ENCODE assay signal across 20 cellular contexts in the genomic region with DNA sequence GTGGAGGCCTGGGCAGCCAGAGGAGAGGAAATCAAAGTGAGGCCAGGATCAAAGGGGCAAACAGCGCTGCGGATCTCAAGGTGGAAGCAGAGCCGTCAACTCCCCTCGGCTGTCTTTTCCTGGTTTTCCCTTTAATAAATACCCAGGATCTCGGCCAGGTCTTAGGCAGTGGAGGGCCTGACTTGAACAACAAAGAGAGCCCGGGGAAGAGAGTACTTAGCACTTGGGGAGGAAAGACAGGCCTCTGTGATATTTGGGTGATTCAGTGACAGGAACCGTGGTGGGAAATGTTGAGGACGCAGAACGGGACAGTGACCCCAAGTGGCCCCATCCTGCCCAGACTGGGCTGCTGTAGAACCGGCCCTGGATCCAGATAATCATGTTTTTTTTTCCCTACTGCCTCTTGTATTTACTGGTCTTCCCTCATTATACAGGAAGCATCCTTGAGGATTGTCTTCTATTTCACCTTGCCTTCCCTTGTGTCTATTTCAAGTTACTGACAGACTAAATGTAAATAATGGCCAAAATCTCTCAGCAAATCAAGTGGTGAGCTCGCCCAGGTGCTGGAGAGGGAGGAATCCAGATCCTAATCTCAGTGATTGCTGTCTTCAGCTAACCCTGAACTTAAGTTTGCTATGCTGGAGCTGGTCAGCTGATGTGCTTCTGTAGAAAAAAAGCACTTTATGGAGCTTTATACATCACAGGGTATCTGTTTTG. TPM values are rescaled to one million over a fixed set of nuclear protein-coding genes. Genes with fewer than 3 reads are reported as not detected.
DNase-seq lines count a peak whose midpoint lies in the region; ATAC-seq, FAIRE-seq and TF ChIP-seq lines count a peak whose summit lies in the region.
"Had no signal": no experiment of that assay in that cellular context is flagged by ENCODE, and none has a peak within 500 bp of the region (broad histone marks: within the 10 kb centered on the region; RNA-seq: fewer than 3 reads in every experiment).

No MANE protein-coding gene starts in this region.

- H3K9me1 ChIP-seq in K562 (ENCODE audit: control insufficient read depth, insufficient read depth, low read length) = no peaks in the 10 kb centered on the region

- H3K4me3 Mint-ChIP-seq in H9 (no peak overlapping the region; a peak in 1 of 5 replicates), glutamatergic neuron (ENCODE audit: unreplicated experiment) (no peak overlapping the region)
- no peak overlapping the region for H3K4me3 Mint-ChIP-seq in activated CD4-positive, alpha-beta memory T cell treated with anti-CD3 and anti-CD28 coated beads for 36 hours

- no TSS peak for BruUV-seq in K562 (replicated peaks; lab: Mats Ljungman, UMichigan)

- no peaks in the 10 kb centered on the region for H4K20me1 ChIP-seq in H9 (ENCODE audit: control insufficient read depth, insufficient read depth, insufficient read length)
- 0 out of 2 replicates have a peak, but pooled peaks cover 4% of the 10 kb centered on the region for H4K20me1 ChIP-seq in K562 (replicated peaks; ENCODE audit: control insufficient read depth, insufficient read depth, low read length)

- in situ Hi-C loops in K562 (cut with MboI) = no loop called here

- no peaks in the 10 kb centered on the region for H3K36me3 ChIP-seq in K562 (ENCODE audit: control insufficient read depth, insufficient read depth, low read length)

- no peak overlapping the region for H2BK20ac ChIP-seq in H9 (ENCODE audit: low read depth, low read length, poor library complexity, severe bottlenecking)

- no peak for TF ChIP-seq POLR2A in K562 (conservative IDR thresholded peaks at IDR 0.05)

- H3K56ac ChIP-seq in H9 (ENCODE audit: insufficient read length, low read depth, low read length) = no peak overlapping the region

- DNase-seq in ELF-1 (ENCODE audit: low read depth, low spot score) = peak; percentile 58
- no peak for DNase-seq in H9
- peak in 1 of 4 experiments; percentile 46 for DNase-seq in K562 (ENCODE audit: extremely low read depth in 1 of 4, low spot score in 3 of 4)
- peak; percentile 27 for DNase-seq in left kidney (ENCODE audit: low read depth, low spot score)
- DNase-seq in stimulated activated CD4-positive, alpha-beta T cell treated with anti-CD3 and anti-CD28 coated beads, Interleukin-4, amount 100 ng/mL, for 1 hour = no peak
- DNase-seq in activated CD4-positive, alpha-beta memory T cell treated with anti-CD3 and anti-CD28 coated beads for 36 hours = no peak
- no peak for DNase-seq in glutamatergic neuron
- no peak for DNase-seq in NCI-H446 treated with DMSO at 0.1 percent for 48 hours (lab: John Stamatoyannopoulos, UW)
- DNase-seq: AML-193, Caco-2, DMS53, NCI-H1417, NCI-H2029, NCI-H2227 treated with DMSO at 0.1 percent for 48 hours, NCI-H526 treated with DMSO at 0.1 percent for 48 hours, SJCRH30 had no signal

- TF ChIP-seq CTCF in H9 (conservative IDR thresholded peaks at IDR 0.05) (peak; percentile 29; the same call in 2 of the 3 replicates), K562 (IDR thresholded peaks at IDR 0.05 in 2 of 3, conservative IDR thresholded peaks at IDR 0.05 in 1 of 3; ENCODE audit: insufficient read depth in 2 of 3, low read depth in 1 of 3, low read length in 3 of 3) (peak; percentile 20 to 34 (median 28); a peak in 2 of 6 replicates), glutamatergic neuron (IDR thresholded peaks at IDR 0.05; ENCODE audit: partially characterized antibody, unreplicated experiment) (no peak)

- TF ChIP-seq EP300 in K562 (IDR thresholded peaks at IDR 0.05; ENCODE audit: low read length) = no peak

- no peaks in the 10 kb centered on the region for H3K9me3 ChIP-seq in H9 (ENCODE audit: control insufficient read depth, low read depth, low read length)
- no peaks in the 10 kb centered on the region for H3K9me3 ChIP-seq in K562 (replicated peaks; ENCODE audit: control insufficient read depth, insufficient read depth, low read depth, low read length)
- H3K9me3 ChIP-seq: Caco-2, SJCRH30 had no signal

- H2BK12ac ChIP-seq in H9 (ENCODE audit: insufficient read length, low read depth, low read length) = no peak overlapping the region

- no peak overlapping the region for H2BK5ac ChIP-seq in H9 (ENCODE audit: insufficient read length, low read length)

- H3K36me3 Mint-ChIP-seq in H9 (ENCODE audit: insufficient read depth in 1 of 3, low read depth in 3 of 3) (peaks cover 0 to 1% (median 0%) of the 10 kb centered on the region in 3 experiments; a peak in 1 of 7 replicates), glutamatergic neuron (ENCODE audit: unreplicated experiment) (no peaks in the 10 kb centered on the region)
- peaks cover under 1% of the 10 kb centered on the region for H3K36me3 Mint-ChIP-seq in activated CD4-positive, alpha-beta memory T cell treated with anti-CD3 and anti-CD28 coated beads for 36 hours

- H3K4me3 ChIP-seq in K562 = no peak overlapping the region
- H3K4me3 ChIP-seq: GM12878, SJCRH30 had no signal

- H3K4me1 ChIP-seq in H9 (ENCODE audit: insufficient read depth, low read length) = no peaks in the 10 kb centered on the region
- H3K4me1 ChIP-seq in K562 (replicated peaks in 1 of 2; ENCODE audit: control insufficient read depth in 2 of 2, insufficient read depth in 2 of 2, low read length in 2 of 2) = peaks cover 12% of the 10 kb centered on the region in 2 experiments
- H3K4me1 ChIP-seq: Caco-2 had no signal

- ATAC-seq in K562 = peak; percentile 49
- ATAC-seq: GM12878 had no signal

- CTCF ChIA-PET in K562 (lab: Yijun Ruan, JAX; ENCODE audit: low intra/inter-chr PET ratio) = no interaction called here
- CTCF ChIA-PET in activated CD4-positive, alpha-beta memory T cell treated with anti-CD3 and anti-CD28 coated beads for 36 hours (lab: Charles Lee) = no interaction called here

- H3K27me3 Mint-ChIP-seq in H9 (ENCODE audit: low read depth) (peaks cover 27% of the 10 kb centered on the region), glutamatergic neuron (ENCODE audit: unreplicated experiment) (peaks cover 3% of the 10 kb centered on the region)
- H3K27me3 Mint-ChIP-seq in activated CD4-positive, alpha-beta memory T cell treated with anti-CD3 and anti-CD28 coated beads for 36 hours = peaks cover 32% of the 10 kb centered on the region

- H3K4me1 Mint-ChIP-seq in H9 (peaks cover 20 to 28% of the 10 kb centered on the region in 2 experiments), glutamatergic neuron (ENCODE audit: low read depth, unreplicated experiment) (peaks cover 12% of the 10 kb centered on the region)
- peaks cover 6% of the 10 kb centered on the region for H3K4me1 Mint-ChIP-seq in activated CD4-positive, alpha-beta memory T cell treated with anti-CD3 and anti-CD28 coated beads for 36 hours (ENCODE audit: low read depth)

- no peaks in the 10 kb centered on the region for H3K79me1 ChIP-seq in H9 (ENCODE audit: insufficient read depth, low read depth, low read length, poor library complexity, severe bottlenecking)

- H3K9ac ChIP-seq in H9 (ENCODE audit: extremely low read depth, insufficient read length, low read length) = no peak overlapping the region
- H3K9ac ChIP-seq in K562 (ENCODE audit: insufficient read depth in 1 of 2, low read depth in 2 of 2, low read length in 2 of 2) = no peak overlapping the region; a peak in 1 of 4 replicates

- H3K27ac Mint-ChIP-seq in H9 (peak overlapping the region in 1 of 3 experiments; percentile 32; a peak in 1 of 7 replicates), glutamatergic neuron (ENCODE audit: unreplicated experiment) (no peak overlapping the region)
- no peak overlapping the region for H3K27ac Mint-ChIP-seq in activated CD4-positive, alpha-beta memory T cell treated with anti-CD3 and anti-CD28 coated beads for 36 hours

- peaks cover 3% of the 10 kb centered on the region for H3K23me2 ChIP-seq in H9 (ENCODE audit: insufficient read length, low read depth, low read length, poor library complexity, severe bottlenecking)

- H3K18ac ChIP-seq in H9 (ENCODE audit: insufficient read length, low read depth, low read length) = no peak overlapping the region

- no peak overlapping the region for H3K27ac ChIP-seq in H9 (ENCODE audit: insufficient read length, low read depth, low read length)
- no peak overlapping the region for H3K27ac ChIP-seq in K562 (ENCODE audit: extremely low read depth, low read depth, low read length)
- H3K27ac ChIP-seq: HL-60, RWPE1, SJCRH30 had no signal

- no peak overlapping the region for H3K4me2 ChIP-seq in H9 (ENCODE audit: insufficient read depth, insufficient read length, low read length)
- H3K4me2 ChIP-seq in K562 (ENCODE audit: insufficient read depth, low read length) = no peak overlapping the region

- no peak overlapping the region for H2AK5ac ChIP-seq in H9 (ENCODE audit: insufficient read length, low read length)

- peak in 1 of 2 experiments; percentile 11; a peak in 1 of 4 replicates for TF ChIP-seq RAD21 in K562 (CRISPR knock-in tag; conservative IDR thresholded peaks at IDR 0.05 in 1 of 2, IDR thresholded peaks at IDR 0.05 in 1 of 2)

- no peaks in the 10 kb centered on the region; a peak in 1 of 5 replicates for H3K9me3 Mint-ChIP-seq in H9
- H3K9me3 Mint-ChIP-seq in activated CD4-positive, alpha-beta memory T cell treated with anti-CD3 and anti-CD28 coated beads for 36 hours = no peaks in the 10 kb centered on the region
- peaks cover 3% of the 10 kb centered on the region for H3K9me3 Mint-ChIP-seq in glutamatergic neuron (ENCODE audit: unreplicated experiment)

- no peak overlapping the region for H3T11ph ChIP-seq in H9 (ENCODE audit: low read length)

- no peak overlapping the region for H3K23ac ChIP-seq in H9 (ENCODE audit: insufficient read length, low read depth, low read length)

- H2AFZ ChIP-seq in H9 (ENCODE audit: low read length) = no peak overlapping the region
- peak overlapping the region; percentile 86 for H2AFZ ChIP-seq in K562 (ENCODE audit: low read depth, low read length)

- FAIRE-seq in K562 (lab: Jason Lieb, UNC) = no peak
- FAIRE-seq: GM12878, GM18507 had no signal

- no peak overlapping the region for H2BK120ac ChIP-seq in H9 (ENCODE audit: low read depth, low read length, poor library complexity, severe bottlenecking)

- H4K8ac ChIP-seq in H9 (replicated peaks; ENCODE audit: insufficient read length, low read depth, low read length) = no peak overlapping the region

- intact Hi-C loops in K562 (cut with micrococcal nuclease) = no loop called here
- intact Hi-C loops in activated CD4-positive, alpha-beta memory T cell treated with anti-CD3 and anti-CD28 coated beads for 36 hours (cut with micrococcal nuclease) = no loop called here

- H4K5ac ChIP-seq in H9 (ENCODE audit: insufficient read length, low read depth, low read length) = no peak overlapping the region

- H3K27me3 ChIP-seq in H9 (ENCODE audit: insufficient read depth, low read length) = no peaks in the 10 kb centered on the region; the same call in 1 of the 2 replicates
- H3K27me3 ChIP-seq in K562 (ENCODE audit: control insufficient read depth in 2 of 2, insufficient read depth in 2 of 2, low read length in 2 of 2) = 0 out of 5 replicates have a peak, but pooled peaks cover 0 to 4% of the 10 kb centered on the region in 2 experiments
- H3K27me3 ChIP-seq: SJCRH30 had no signal

- no peak overlapping the region for H3K14ac ChIP-seq in H9 (ENCODE audit: insufficient read depth, low read length)

- H3K4ac ChIP-seq in H9 (ENCODE audit: low read depth, low read length) = no peak overlapping the region

- H4K91ac ChIP-seq in H9 (ENCODE audit: insufficient read length, low read depth, low read length) = no peak overlapping the region

- H2BK15ac ChIP-seq in H9 (ENCODE audit: low read depth, low read length) = no peak overlapping the region

- WGBS in H9 (ENCODE audit: extremely low coverage, insufficient read length, low lambda C conversion rate) = no CpG with 5 or more reads among the region's 11 CpGs
- 52% methylated on average over 11 of the region's 11 CpGs for WGBS in K562 (ENCODE audit: insufficient coverage, low coverage, missing lambda C conversion rate)

- H3K79me2 ChIP-seq in H9 (ENCODE audit: insufficient read depth, low read length) (no peaks in the 10 kb centered on the region), K562 (ENCODE audit: control insufficient read depth, insufficient read depth, low read length) (no peaks in the 10 kb centered on the region)

- POLR2A ChIA-PET in K562 (lab: Yijun Ruan, JAX) = interaction anchor here (0.6 to 1.0 kb wide), 2 partner anchors 11 to 255 kb away, joined by 3 read pairs; no protein-coding TSS in a partner anchor
- POLR2A ChIA-PET in activated CD4-positive, alpha-beta memory T cell treated with anti-CD3 and anti-CD28 coated beads for 36 hours (lab: Charles Lee) = no interaction called here

RNA-seq across cellular contexts. Expression of a gene that starts 2.8 kb away (rescaled TPM):
- total RNA-seq in H9 (2021) (4.7 and 4.9 TPM in 2 replicates), K562 (2014; rRNA removed) (not detected in 2 replicates), K562 (2014; rRNA removed; fragmentation: Illumina TruSeq; extraction: Trizol) (not detected in 2 replicates), K562 (2015; rRNA removed; fragmentation: Illumina TruSeq; extraction: Trizol) (not detected in 2 replicates), K562 (2021) (not detected in 2 replicates), glutamatergic neuron (ENCODE audit: unreplicated experiment) (0.54 TPM)
- 0.14 TPM in 1 of 2 replicates, not detected in the other for total RNA-seq in K562 (2011; cell fraction: chromatin; rRNA removed; ENCODE audit: low replicate concordance)
- total RNA-seq in K562 (2011; cell fraction: nucleolus; rRNA removed) = not detected in 2 replicates
- total RNA-seq in K562 (2011; cell fraction: nucleoplasm; rRNA removed) = not detected in 2 replicates
- polyA plus RNA-seq in K562 (2011; rRNA removed) (not detected in 2 replicates), K562 (2014; fragmentation: Illumina TruSeq; extraction: Trizol) (not detected in 2 replicates), K562 (2014; fragmentation: Nextera tagmentation; extraction: Ambion mirVana) (not detected), K562 (2014; rRNA removed) (not detected in 2 replicates)
- not detected in 2 replicates for polyA plus RNA-seq in K562 (2011; cell fraction: cytosol; rRNA removed)
- polyA plus RNA-seq in K562 (2011; cell fraction: nucleus; rRNA removed) = not detected in 2 replicates
- polyA plus RNA-seq in K562 (2012) = 0.06 TPM in 1 of 2 replicates, not detected in the other
- polyA minus RNA-seq in K562 (2011; rRNA and poly(A)+ RNA removed) = not detected in 2 replicates
- polyA minus RNA-seq in K562 (2011; cell fraction: cytosol; rRNA and poly(A)+ RNA removed) = not detected in 2 replicates
- polyA minus RNA-seq in K562 (2011; cell fraction: nucleus; rRNA and poly(A)+ RNA removed) = not detected in 2 replicates
- not detected for total RNA-seq in activated CD4-positive, alpha-beta memory T cell treated with anti-CD3 and anti-CD28 coated beads for 36 hours
- total RNA-seq: Caco-2, SJCRH30 had no signal

RNA-seq across cellular contexts. Expression of a gene that starts 34.1 kb away (rescaled TPM):
- 30.6 and 30.8 TPM in 2 replicates for total RNA-seq in H9 (2021)
- 12.5 and 40.3 TPM in 2 replicates for total RNA-seq in K562 (2011; cell fraction: chromatin; rRNA removed; ENCODE audit: low replicate concordance)
- total RNA-seq in K562 (2011; cell fraction: nucleolus; rRNA removed) = 8.8 and 12.5 TPM in 2 replicates
- 21.6 and 27.1 TPM in 2 replicates for total RNA-seq in K562 (2011; cell fraction: nucleoplasm; rRNA removed)
- 25.4 and 31.4 TPM in 2 replicates for total RNA-seq in K562 (2014; rRNA removed)
- total RNA-seq in K562 (2014; rRNA removed; fragmentation: Illumina TruSeq; extraction: Trizol) = 31.4 and 35.5 TPM in 2 replicates
- 26.1 and 26.9 TPM in 2 replicates for total RNA-seq in K562 (2015; rRNA removed; fragmentation: Illumina TruSeq; extraction: Trizol)
- 27.6 and 30.7 TPM in 2 replicates for total RNA-seq in K562 (2021)
- polyA plus RNA-seq in K562 (2011; rRNA removed) = 36.7 and 37.6 TPM in 2 replicates
- 10.1 and 21.5 TPM in 2 replicates for polyA plus RNA-seq in K562 (2011; cell fraction: cytosol; rRNA removed)
- polyA plus RNA-seq in K562 (2011; cell fraction: nucleus; rRNA removed) = 8.9 and 13.8 TPM in 2 replicates
- polyA plus RNA-seq in K562 (2012) = 22.8 and 22.9 TPM in 2 replicates
- 25.4 and 32.1 TPM in 2 replicates for polyA plus RNA-seq in K562 (2014; fragmentation: Illumina TruSeq; extraction: Trizol)
- 10 to 100 TPM; 11.1 to 14.3 TPM for polyA plus RNA-seq in K562 (2014; fragmentation: Nextera tagmentation; extraction: Ambion mirVana)
- 21.4 and 21.5 TPM in 2 replicates for polyA plus RNA-seq in K562 (2014; rRNA removed)
- 55.5 and 66.5 TPM in 2 replicates for polyA minus RNA-seq in K562 (2011; rRNA and poly(A)+ RNA removed)
- 23.8 and 29.6 TPM in 2 replicates for polyA minus RNA-seq in K562 (2011; cell fraction: cytosol; rRNA and poly(A)+ RNA removed)
- polyA minus RNA-seq in K562 (2011; cell fraction: nucleus; rRNA and poly(A)+ RNA removed) = 7.1 and 15.3 TPM in 2 replicates
- total RNA-seq in activated CD4-positive, alpha-beta memory T cell treated with anti-CD3 and anti-CD28 coated beads for 36 hours = 10 to 100 TPM; 18.7 to 20.7 TPM
- total RNA-seq in glutamatergic neuron (ENCODE audit: unreplicated experiment) = 33.7 TPM

Comparison
In these comparisons a context has a peak if more than half of its experiments do, and no peak if none do; other contexts are left out.
1. DNase-seq: peak in ELF-1 (single experiment) and left kidney (single experiment); none in H9 (single experiment), stimulated activated CD4-positive, alpha-beta T cell treated with anti-CD3 and anti-CD28 coated beads, Interleukin-4, amount 100 ng/mL, for 1 hour (single experiment), activated CD4-positive, alpha-beta memory T cell treated with anti-CD3 and anti-CD28 coated beads for 36 hours (single experiment), glutamatergic neuron (single experiment) and NCI-H446 treated with DMSO at 0.1 percent for 48 hours (single experiment).